ENCODE assay signal across 6 cellular contexts in the genomic region with DNA sequence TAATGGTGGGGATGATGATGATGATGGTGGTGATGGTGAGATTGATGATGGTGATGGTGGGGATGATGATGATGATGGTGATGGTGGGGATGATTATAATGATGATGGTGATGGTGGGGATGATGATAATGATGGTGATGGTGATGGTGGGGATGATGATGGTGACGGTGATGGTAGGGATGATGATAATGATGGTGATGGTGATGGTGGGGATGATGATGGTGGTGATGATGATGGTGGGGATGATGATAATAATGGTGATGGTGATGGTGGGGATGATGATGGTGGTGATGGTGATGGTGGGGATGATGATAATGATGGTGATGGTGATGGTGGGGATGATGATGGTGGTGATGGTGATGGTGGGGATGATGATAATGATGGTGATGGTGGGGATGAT. TPM values are rescaled to one million over a fixed set of nuclear protein-coding genes. Genes with fewer than 3 reads are reported as not detected.
"Had no signal": no experiment of that assay in that cellular context is flagged by ENCODE, and none has a peak within 500 bp of the region (broad histone marks: within the 10 kb centered on the region; RNA-seq: fewer than 3 reads in every experiment).

No MANE protein-coding gene starts in this region.

RNA-seq across cellular contexts. Expression of a gene that starts 10.4 kb away (rescaled TPM):
- total RNA-seq: GM23248, GM23338, H1, H7, HFFc6 had no signal
- polyA plus RNA-seq: GM23338, H1 had no signal

RNA-seq across cellular contexts. Expression of a gene that starts 31.9 kb away (rescaled TPM):
- total RNA-seq: GM23248, HFFc6 had no signal
- polyA plus RNA-seq: GM23248 had no signal

RNA-seq across cellular contexts. Expression of a gene that starts 53.8 kb away (rescaled TPM):
- total RNA-seq: H1, H4 had no signal
- polyA plus RNA-seq: GM23338 had no signal
